In the genomic region with DNA sequence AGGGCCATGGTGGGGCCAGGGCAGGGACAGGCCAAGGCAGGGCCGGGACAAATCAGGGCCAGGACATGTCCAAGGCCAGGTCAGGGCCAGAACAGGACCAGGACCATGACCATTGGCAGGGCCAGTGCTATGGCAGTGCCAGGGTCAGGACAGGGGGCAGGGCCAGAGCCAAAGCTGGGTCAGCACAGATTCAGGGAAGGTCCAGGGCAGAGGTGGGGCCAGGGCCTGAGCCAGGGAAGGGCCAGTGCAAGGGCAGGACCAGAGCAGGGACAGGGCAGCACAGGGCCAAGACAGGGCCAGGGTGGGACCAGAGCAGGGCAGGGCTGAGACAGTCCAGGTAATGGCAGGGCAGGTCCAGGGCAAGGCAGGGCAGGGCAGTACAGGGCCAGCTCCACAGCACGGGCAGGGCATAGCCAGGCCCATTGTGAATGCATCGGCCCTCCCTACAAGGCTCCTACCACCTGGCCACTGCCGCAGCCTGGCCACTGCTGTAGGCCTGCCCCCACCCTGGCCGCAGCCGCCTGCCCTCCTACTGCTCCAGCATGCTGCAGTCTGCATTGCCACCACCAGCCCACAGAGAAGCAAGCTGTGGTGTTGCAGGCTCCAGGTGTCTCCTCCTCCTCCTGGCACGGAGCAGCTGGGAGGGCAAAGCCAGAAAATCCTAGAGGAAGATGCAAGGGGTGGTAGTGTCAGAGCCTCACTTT, we compare ENCODE assay signal across 1 cellular context. TPM values are rescaled to one million over a fixed set of nuclear protein-coding genes. Genes with fewer than 3 reads are reported as not detected.
"Had no signal": no experiment of that assay in that cellular context is flagged by ENCODE, and none has a peak within 500 bp of the region (broad histone marks: within the 10 kb centered on the region; RNA-seq: fewer than 3 reads in every experiment).

No MANE protein-coding gene starts in this region.

RNA-seq across cellular contexts. Expression of a gene that starts 41.9 kb away (rescaled TPM):
- total RNA-seq: ascending aorta had no signal
